Comparison of ENCODE assay signal across 1 cellular context in the genomic region with DNA sequence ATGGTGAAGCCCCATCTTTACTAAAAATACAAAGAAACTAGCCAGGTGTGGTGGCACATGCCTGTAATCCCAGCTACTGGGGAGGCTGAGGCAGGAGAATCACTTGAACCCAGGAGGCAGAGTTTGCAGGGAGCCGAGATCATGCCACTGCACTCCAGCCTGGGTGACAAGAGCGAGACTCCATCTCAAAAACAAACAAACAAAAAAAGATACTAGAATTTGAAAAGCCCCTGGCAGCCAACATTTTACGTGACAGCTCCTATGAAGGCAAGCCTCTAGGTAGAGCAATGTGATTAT.
TF ChIP-seq lines count a peak whose summit lies in the region.

No MANE protein-coding gene starts in this region.

TF ChIP-seq in HepG2, 621 proteins besides CTCF, POLR2A, EP300 and RAD21 (continued from another document):
- 0 out of 2 replicates have a peak, but pooled peaks have one; percentile 9 for TF ChIP-seq ZNF142 (CRISPR knock-in tag; IDR thresholded peaks at IDR 0.05)
- TF ChIP-seq ZNF598 (CRISPR knock-in tag; IDR thresholded peaks at IDR 0.05; ENCODE audit: borderline replicate concordance): peak; percentile 55; the same call in 1 of the 2 replicates
- TF ChIP-seq, protein P1, sequence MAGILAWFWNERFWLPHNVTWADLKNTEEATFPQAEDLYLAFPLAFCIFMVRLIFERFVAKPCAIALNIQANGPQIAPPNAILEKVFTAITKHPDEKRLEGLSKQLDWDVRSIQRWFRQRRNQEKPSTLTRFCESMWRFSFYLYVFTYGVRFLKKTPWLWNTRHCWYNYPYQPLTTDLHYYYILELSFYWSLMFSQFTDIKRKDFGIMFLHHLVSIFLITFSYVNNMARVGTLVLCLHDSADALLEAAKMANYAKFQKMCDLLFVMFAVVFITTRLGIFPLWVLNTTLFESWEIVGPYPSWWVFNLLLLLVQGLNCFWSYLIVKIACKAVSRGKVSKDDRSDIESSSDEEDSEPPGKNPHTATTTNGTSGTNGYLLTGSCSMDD (CRISPR knock-in tag; IDR thresholded peaks at IDR 0.05): 0 out of 2 replicates have a peak, but pooled peaks have one; percentile 23
- peak; percentile 44; the same call in 1 of the 2 replicates for TF ChIP-seq CREB3 (CRISPR knock-in tag; IDR thresholded peaks at IDR 0.05)
- 0 out of 2 replicates have a peak, but pooled peaks have one; percentile 44 for TF ChIP-seq ZFP90 (CRISPR knock-in tag; IDR thresholded peaks at IDR 0.05; ENCODE audit: borderline replicate concordance)
- TF ChIP-seq ZNF337 (CRISPR knock-in tag; IDR thresholded peaks at IDR 0.05; ENCODE audit: borderline replicate concordance, low read depth): 0 out of 2 replicates have a peak, but pooled peaks have one; percentile 28
